ENCODE assay signal across 20 cellular contexts in the genomic region with DNA sequence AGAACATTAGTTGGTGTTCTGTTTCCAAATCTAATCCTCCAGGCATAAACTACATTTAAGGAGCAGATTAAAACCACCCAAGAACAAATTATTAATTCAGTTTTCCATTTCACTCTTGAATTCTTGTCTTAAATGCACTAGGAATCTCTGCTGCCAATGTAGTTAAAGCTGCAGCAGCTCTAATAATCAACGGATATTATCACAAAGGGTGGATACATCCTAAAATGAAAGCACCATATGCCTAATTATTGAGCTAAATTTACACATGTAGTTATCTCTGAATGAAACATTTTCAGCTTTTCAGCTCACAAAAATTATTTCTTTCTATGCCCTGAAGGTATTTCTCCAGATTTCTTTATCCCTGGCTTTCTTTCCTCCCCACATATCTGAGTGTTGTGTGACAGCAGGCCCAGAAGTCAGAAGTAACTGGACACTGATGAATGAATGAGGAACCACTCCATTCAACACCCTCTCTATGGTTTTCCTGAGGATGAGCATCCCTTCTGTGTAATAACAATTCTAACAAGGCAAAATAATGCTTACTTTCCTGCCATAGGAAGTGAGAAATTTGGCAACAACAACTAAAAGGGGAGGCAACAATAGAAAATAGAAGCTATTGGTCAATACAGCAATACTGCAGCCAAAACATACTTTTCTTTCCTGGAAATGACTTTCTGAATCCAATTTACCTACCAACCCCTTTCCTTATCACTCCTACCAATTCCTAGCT. TPM values are rescaled to one million over a fixed set of nuclear protein-coding genes. Genes with fewer than 3 reads are reported as not detected.
A peak's percentile ranks its signal among the peaks of the same experiment; 100 is the strongest.
DNase-seq lines count a peak whose midpoint lies in the region; ATAC-seq and TF ChIP-seq lines count a peak whose summit lies in the region.
"Had no signal": no experiment of that assay in that cellular context is flagged by ENCODE, and none has a peak within 500 bp of the region (broad histone marks: within the 10 kb centered on the region; RNA-seq: fewer than 3 reads in every experiment).

No MANE protein-coding gene starts in this region.

- intact Hi-C loops in Right ventricle myocardium inferior (cut with DNase I) (no loop called here), left lung (cut with DNase I) (no loop called here), upper lobe of right lung (cut with DNase I) (no loop called here)

- peak overlapping the region in 1 of 2 donors; percentile 33 for H3K27ac ChIP-seq in right atrium auricular region
- H3K27ac ChIP-seq in left lung: peak overlapping the region in 1 of 2 donors; percentile 57
- peak overlapping the region; percentile 26 for H3K27ac ChIP-seq in upper lobe of right lung
- H3K27ac ChIP-seq: cardiac muscle cell, vagina had no signal

- H3K4me1 Mint-ChIP-seq in mesothelial cell of epicardium (peaks cover 45% of the 10 kb centered on the region), nephron progenitor cell (peaks cover 40% of the 10 kb centered on the region)

- peaks cover 13% of the 10 kb centered on the region for H3K36me3 Mint-ChIP-seq in mesothelial cell of epicardium
- peaks cover 40% of the 10 kb centered on the region for H3K36me3 Mint-ChIP-seq in nephron progenitor cell (ENCODE audit: low read depth)

- H3K27me3 Mint-ChIP-seq in mesothelial cell of epicardium (ENCODE audit: low read depth) (no peaks in the 10 kb centered on the region), nephron progenitor cell (ENCODE audit: low read depth, poor library complexity) (no peaks in the 10 kb centered on the region)
- H3K27me3 Mint-ChIP-seq: activated naive CD4-positive, alpha-beta T cell treated with anti-CD3 and anti-CD28 coated beads, Interleukin-2, amount 50 U/mL, for 24 hours had no signal

- peaks cover 0 to 11% of the 10 kb centered on the region in 2 donors for H3K4me1 ChIP-seq in right atrium auricular region
- H3K4me1 ChIP-seq in left lung: peaks cover 0 to 52% of the 10 kb centered on the region in 2 donors
- H3K4me1 ChIP-seq in upper lobe of right lung: peaks cover 21% of the 10 kb centered on the region

- H3K4me3 Mint-ChIP-seq in mesothelial cell of epicardium (no peak overlapping the region), nephron progenitor cell (no peak overlapping the region)
- H3K4me3 Mint-ChIP-seq: activated naive CD4-positive, alpha-beta T cell treated with anti-CD3 and anti-CD28 coated beads, Interleukin-2, amount 50 U/mL, for 24 hours had no signal

- H3K27ac Mint-ChIP-seq in mesothelial cell of epicardium: no peak overlapping the region
- no peak overlapping the region for H3K27ac Mint-ChIP-seq in nephron progenitor cell
- H3K27ac Mint-ChIP-seq: activated naive CD4-positive, alpha-beta T cell treated with anti-CD3 and anti-CD28 coated beads, Interleukin-2, amount 50 U/mL, for 24 hours had no signal

- H3K4me3 ChIP-seq in right atrium auricular region (no peak overlapping the region), choroid plexus epithelial cell (ENCODE audit: low read depth, low read length) (no peak overlapping the region), left lung (no peak overlapping the region), upper lobe of right lung (no peak overlapping the region)
- H3K4me3 ChIP-seq: cardiac muscle cell, GM12878, vagina had no signal

- no peaks in the 10 kb centered on the region for H3K27me3 ChIP-seq in right atrium auricular region
- no peaks in the 10 kb centered on the region for H3K27me3 ChIP-seq in left lung
- H3K27me3 ChIP-seq in upper lobe of right lung: no peaks in the 10 kb centered on the region
- H3K27me3 ChIP-seq: cardiac muscle cell, vagina had no signal

- peaks cover 3% of the 10 kb centered on the region for H3K9me3 Mint-ChIP-seq in mesothelial cell of epicardium
- H3K9me3 Mint-ChIP-seq in nephron progenitor cell: no peaks in the 10 kb centered on the region
- H3K9me3 Mint-ChIP-seq: activated naive CD4-positive, alpha-beta T cell treated with anti-CD3 and anti-CD28 coated beads, Interleukin-2, amount 50 U/mL, for 24 hours had no signal

- ATAC-seq in Right ventricle myocardium inferior: peak; percentile 46
- peak; percentile 32 for ATAC-seq in left lung
- peak; percentile 43 for ATAC-seq in upper lobe of right lung
- ATAC-seq: GM12878 had no signal

- DNase-seq in Right ventricle myocardium inferior (ENCODE audit: missing footprints) (no peak), right atrium auricular region (ENCODE audit: low spot score) (no peak), choroid plexus epithelial cell (ENCODE audit: low read depth) (peak; percentile 15), left lung (no peak), upper lobe of right lung (no peak), DMS53 (lab: John Stamatoyannopoulos, UW) (no peak), mesothelial cell of epicardium (ENCODE audit: low spot score in 2 of 2, unreplicated experiment in 2 of 2) (no peak), nephron progenitor cell (no peak)
- DNase-seq: ACHN; activated CD4-positive, alpha-beta T cell treated with anti-CD3 and anti-CD28 coated beads for 4 hours; H7; MM.1S; NCI-H2029 treated with DMSO at 0.1 percent for 48 hours; NCI-H526; nucleus accumbens; stimulated activated naive CD4-positive, alpha-beta T cell treated with Interleukin-2 at 50 U/mL for 16 hours had no signal

- TF ChIP-seq CTCF in right atrium auricular region (IDR thresholded peaks at IDR 0.05) (no peak), choroid plexus epithelial cell (conservative IDR thresholded peaks at IDR 0.05; ENCODE audit: low read depth, low read length) (no peak), left lung (IDR thresholded peaks at IDR 0.05) (no peak), upper lobe of right lung (IDR thresholded peaks at IDR 0.05) (no peak), mesothelial cell of epicardium (IDR thresholded peaks at IDR 0.05; ENCODE audit: unreplicated experiment) (no peak), nephron progenitor cell (IDR thresholded peaks at IDR 0.05) (no peak)

- H3K36me3 ChIP-seq in right atrium auricular region (no peaks in the 10 kb centered on the region), left lung (no peaks in the 10 kb centered on the region), upper lobe of right lung (no peaks in the 10 kb centered on the region)
- H3K36me3 ChIP-seq: cardiac muscle cell, vagina had no signal

- H3K9me3 ChIP-seq in right atrium auricular region: no peaks in the 10 kb centered on the region
- no peaks in the 10 kb centered on the region for H3K9me3 ChIP-seq in left lung
- no peaks in the 10 kb centered on the region for H3K9me3 ChIP-seq in upper lobe of right lung
- H3K9me3 ChIP-seq: vagina had no signal

RNA-seq across cellular contexts. Expression of a gene that starts 14.9 kb away (rescaled TPM):
- total RNA-seq in Right ventricle myocardium inferior: 22.4 TPM
- total RNA-seq in right atrium auricular region: 10 to 100 TPM; 24.8 to 35.8 TPM
- total RNA-seq in left lung: 10 to 100 TPM; 49.6 to 58.7 TPM
- total RNA-seq in upper lobe of right lung: 74.0 TPM
- 46.5 to 51.2 TPM (median 51.1 TPM) in 3 replicates for total RNA-seq in mesothelial cell of epicardium
